ENCODE assay signal across 32 cellular contexts in the genomic region with DNA sequence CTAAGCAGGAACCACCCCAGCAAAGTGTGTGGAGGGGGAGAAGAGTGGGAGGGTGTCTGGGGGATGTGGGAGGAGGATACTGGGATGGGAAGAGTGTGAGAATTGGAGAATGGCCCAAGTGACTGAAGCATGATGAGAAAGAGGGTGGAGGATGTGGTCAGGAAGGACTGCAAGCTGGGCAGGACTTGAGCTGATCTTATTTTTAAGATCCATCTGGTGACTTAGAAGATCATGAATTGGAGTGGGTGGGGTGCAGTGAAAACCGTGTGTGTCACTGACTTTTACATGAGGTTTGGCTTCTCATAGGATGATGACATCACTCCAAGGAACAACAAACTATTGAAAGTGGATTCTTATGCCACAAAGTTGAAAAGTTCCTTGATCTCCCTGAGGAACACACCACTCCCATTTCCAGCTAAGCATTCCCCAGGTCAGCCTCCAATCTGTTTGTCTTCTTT.
DNase-seq lines count a peak whose midpoint lies in the region; ATAC-seq and TF ChIP-seq lines count a peak whose summit lies in the region.
"Had no signal": no experiment of that assay in that cellular context is flagged by ENCODE, and none has a peak within 500 bp of the region (broad histone marks: within the 10 kb centered on the region; RNA-seq: fewer than 3 reads in every experiment).

No MANE protein-coding gene starts in this region.

- ATAC-seq in stimulated activated memory B cell treated with anti-CD40 and anti-IgM and Interleukin-4, amounts not matched to agents 10 μg/mL and 1 μg/mL and 100 μg/mL, for 72 hours = no peak
- ATAC-seq: stimulated activated naive B cell treated with anti-CD40 and anti-IgM and Interleukin-4, amounts not matched to agents 10 μg/mL and 1 μg/mL and 100 μg/mL, for 72 hours; T-helper 17 cell had no signal

- 0% methylated on average over 1 of the region's 1 CpG for WGBS in mammary epithelial cell (ENCODE audit: low coverage, missing lambda C conversion rate)

- intact Hi-C loops in mammary epithelial cell (cut with micrococcal nuclease) (no loop called here), breast epithelium (cut with DNase I; ENCODE audit: low total_unique reads) (no loop called here)

- dilution Hi-C loops in mammary epithelial cell (cut with HindIII; ENCODE audit: low sequenced_read_pairs) = no loop called here

- H2AFZ ChIP-seq in mammary epithelial cell (ENCODE audit: low read depth, low read length) = no peak overlapping the region

- CTCF ChIA-PET in mammary epithelial cell (lab: Charles Lee; ENCODE audit: low non-redundant PET) = no interaction called here

- no peaks in the 10 kb centered on the region for H3K36me3 Mint-ChIP-seq in stimulated activated memory B cell treated with anti-CD40 and anti-IgM and Interleukin-4, amounts not matched to agents 10 μg/mL and 1 μg/mL and 100 μg/mL, for 72 hours
- no peaks in the 10 kb centered on the region for H3K36me3 Mint-ChIP-seq in osteocyte (ENCODE audit: unreplicated experiment)
- H3K36me3 Mint-ChIP-seq: activated naive CD8-positive, alpha-beta T cell treated with anti-CD3 and anti-CD28 coated beads for 36 hours; memory B cell; stimulated activated naive B cell treated with anti-CD40 and anti-IgM and Interleukin-4, amounts not matched to agents 10 μg/mL and 1 μg/mL and 100 μg/mL, for 72 hours had no signal

- no peaks in the 10 kb centered on the region for H3K9me3 ChIP-seq in mammary epithelial cell (replicated peaks; ENCODE audit: insufficient read depth, low read length)
- no peaks in the 10 kb centered on the region for H3K9me3 ChIP-seq in breast epithelium
- H3K9me3 ChIP-seq: HAP-1, SK-N-SH had no signal

- H3K4me3 Mint-ChIP-seq in stimulated activated memory B cell treated with anti-CD40 and anti-IgM and Interleukin-4, amounts not matched to agents 10 μg/mL and 1 μg/mL and 100 μg/mL, for 72 hours = no peak overlapping the region
- no peak overlapping the region for H3K4me3 Mint-ChIP-seq in osteocyte (ENCODE audit: unreplicated experiment)
- H3K4me3 Mint-ChIP-seq: activated naive CD8-positive, alpha-beta T cell treated with anti-CD3 and anti-CD28 coated beads for 36 hours; central memory CD8-positive, alpha-beta T cell; dendritic cell treated with granulocyte-macrophage colony-stimulating factor and Interleukin-4, amounts not matched to agents 40 ng/mL and 50 ng/mL, for 4 days; endodermal cell; memory B cell; stimulated activated naive B cell treated with anti-CD40 and anti-IgM and Interleukin-4, amounts not matched to agents 10 μg/mL and 1 μg/mL and 100 μg/mL, for 72 hours; T-helper 17 cell had no signal

- H3K4me3 ChIP-seq in mammary epithelial cell (replicated peaks in 1 of 3; ENCODE audit: insufficient read depth in 1 of 3, low read depth in 2 of 3, low read length in 3 of 3) = no peak overlapping the region
- H3K4me3 ChIP-seq in breast epithelium = no peak overlapping the region
- H3K4me3 ChIP-seq: HAP-1 had no signal

- H3K9ac ChIP-seq in mammary epithelial cell (ENCODE audit: insufficient read depth, low read length) = no peak overlapping the region
- H3K9ac ChIP-seq: SK-N-SH had no signal

- H3K4me1 ChIP-seq in mammary epithelial cell (ENCODE audit: insufficient read depth, low read length) (no peaks in the 10 kb centered on the region), breast epithelium (no peaks in the 10 kb centered on the region)
- H3K4me1 ChIP-seq: HAP-1 had no signal

- H3K27ac ChIP-seq in mammary epithelial cell (ENCODE audit: insufficient read depth, low read depth, low read length) = no peak overlapping the region
- H3K27ac ChIP-seq in breast epithelium = no peak overlapping the region
- H3K27ac ChIP-seq: 22Rv1, HL-60, RWPE1 had no signal

- peaks cover 4% of the 10 kb centered on the region for H3K9me3 Mint-ChIP-seq in stimulated activated memory B cell treated with anti-CD40 and anti-IgM and Interleukin-4, amounts not matched to agents 10 μg/mL and 1 μg/mL and 100 μg/mL, for 72 hours
- H3K9me3 Mint-ChIP-seq in osteocyte (ENCODE audit: unreplicated experiment) = peaks cover 42% of the 10 kb centered on the region
- H3K9me3 Mint-ChIP-seq: activated naive CD8-positive, alpha-beta T cell treated with anti-CD3 and anti-CD28 coated beads for 36 hours; endodermal cell; memory B cell had no signal

- no TSS peak for BruUV-seq in mammary epithelial cell (replicated peaks; lab: Mats Ljungman, UMichigan)

- H3K79me2 ChIP-seq in mammary epithelial cell (ENCODE audit: insufficient read depth, low read length) = no peaks in the 10 kb centered on the region

- no peaks in the 10 kb centered on the region for H3K27me3 Mint-ChIP-seq in stimulated activated memory B cell treated with anti-CD40 and anti-IgM and Interleukin-4, amounts not matched to agents 10 μg/mL and 1 μg/mL and 100 μg/mL, for 72 hours
- H3K27me3 Mint-ChIP-seq in osteocyte (ENCODE audit: unreplicated experiment) = no peaks in the 10 kb centered on the region
- H3K27me3 Mint-ChIP-seq: central memory CD8-positive, alpha-beta T cell; dendritic cell treated with granulocyte-macrophage colony-stimulating factor and Interleukin-4, amounts not matched to agents 40 ng/mL and 50 ng/mL, for 4 days; memory B cell; progenitor cell of endocrine pancreas; stimulated activated naive B cell treated with anti-CD40 and anti-IgM and Interleukin-4, amounts not matched to agents 10 μg/mL and 1 μg/mL and 100 μg/mL, for 72 hours; T-helper 17 cell had no signal

- no peaks in the 10 kb centered on the region for H4K20me1 ChIP-seq in mammary epithelial cell (ENCODE audit: insufficient read depth, low read length)

- TF ChIP-seq POLR2A in breast epithelium (IDR thresholded peaks at IDR 0.05) = no peak

- in situ Hi-C loops in mammary epithelial cell (cut with MboI; ENCODE audit: low sequenced_read_pairs in 2 of 2) = no loop called here

- DNase-seq in mammary epithelial cell = peak; percentile 63
- DNase-seq in breast epithelium (ENCODE audit: low spot score in 2 of 2) = no peak
- peak; percentile 67 for DNase-seq in HT1080 (ENCODE audit: low read depth)
- peak; percentile 6 for DNase-seq in fibroblast of the conjunctiva (ENCODE audit: low read depth)
- peak; percentile 28 for DNase-seq in occipital lobe (lab: John Stamatoyannopoulos, UW)
- DNase-seq in activated CD4-positive, CD25-positive, alpha-beta regulatory T cell treated with anti-CD3 and anti-CD28 coated beads, Interleukin-2, amount 50 U/mL, for 72 hours = no peak
- DNase-seq in osteocyte (ENCODE audit: extremely low spot score, unreplicated experiment) = no peak
- DNase-seq: activated CD4-positive, alpha-beta T cell treated with anti-CD3 and anti-CD28 coated beads for 4 hours; activated naive CD8-positive, alpha-beta T cell treated with anti-CD3 and anti-CD28 coated beads for 36 hours; activated T-cell treated with anti-CD3 and anti-CD28 coated beads for 4 hours; aorta; DMS153; endodermal cell; Kasumi-1; MV-4-11; NCI-H1436 treated with DMSO at 0.1 percent for 48 hours; NCI-H2107; NCI-H446 treated with DMSO at 0.1 percent for 48 hours; NCI-H82; SK-N-SH; stimulated activated CD4-positive, alpha-beta T cell treated with anti-CD3 and anti-CD28 coated beads, Interleukin-4, amount 100 ng/mL, for 4 hours; stimulated activated naive B cell treated with anti-CD40 and anti-IgM and Interleukin-4, amounts not matched to agents 10 μg/mL and 1 μg/mL and 100 μg/mL, for 72 hours; T-helper 17 cell had no signal

- no peak overlapping the region for H3K27ac Mint-ChIP-seq in stimulated activated memory B cell treated with anti-CD40 and anti-IgM and Interleukin-4, amounts not matched to agents 10 μg/mL and 1 μg/mL and 100 μg/mL, for 72 hours
- H3K27ac Mint-ChIP-seq in osteocyte (ENCODE audit: unreplicated experiment) = no peak overlapping the region
- H3K27ac Mint-ChIP-seq: activated naive CD8-positive, alpha-beta T cell treated with anti-CD3 and anti-CD28 coated beads for 36 hours; dendritic cell treated with granulocyte-macrophage colony-stimulating factor and Interleukin-4, amounts not matched to agents 40 ng/mL and 50 ng/mL, for 4 days; endodermal cell; memory B cell; progenitor cell of endocrine pancreas; stimulated activated naive B cell treated with anti-CD40 and anti-IgM and Interleukin-4, amounts not matched to agents 10 μg/mL and 1 μg/mL and 100 μg/mL, for 72 hours; T-helper 17 cell had no signal

- H3K27me3 ChIP-seq in mammary epithelial cell (ENCODE audit: insufficient read depth, low read length) (no peaks in the 10 kb centered on the region), breast epithelium (no peaks in the 10 kb centered on the region)

- H3K36me3 ChIP-seq in mammary epithelial cell (ENCODE audit: insufficient read depth, low read length) (no peaks in the 10 kb centered on the region), breast epithelium (no peaks in the 10 kb centered on the region)
- H3K36me3 ChIP-seq: HAP-1 had no signal

- no peaks in the 10 kb centered on the region for H3K4me1 Mint-ChIP-seq in stimulated activated memory B cell treated with anti-CD40 and anti-IgM and Interleukin-4, amounts not matched to agents 10 μg/mL and 1 μg/mL and 100 μg/mL, for 72 hours
- no peaks in the 10 kb centered on the region for H3K4me1 Mint-ChIP-seq in osteocyte (ENCODE audit: unreplicated experiment)
- H3K4me1 Mint-ChIP-seq: activated naive CD8-positive, alpha-beta T cell treated with anti-CD3 and anti-CD28 coated beads for 36 hours; central memory CD8-positive, alpha-beta T cell; endodermal cell; memory B cell; stimulated activated naive B cell treated with anti-CD40 and anti-IgM and Interleukin-4, amounts not matched to agents 10 μg/mL and 1 μg/mL and 100 μg/mL, for 72 hours; T-helper 17 cell had no signal

- H3K4me2 ChIP-seq in mammary epithelial cell (ENCODE audit: insufficient read depth, low read depth, low read length) = no peak overlapping the region
- H3K4me2 ChIP-seq: SK-N-SH had no signal

- TF ChIP-seq CTCF in mammary epithelial cell (conservative IDR thresholded peaks at IDR 0.05 in 1 of 2, IDR thresholded peaks at IDR 0.05 in 1 of 2; ENCODE audit: extremely low read depth in 1 of 2, insufficient read depth in 1 of 2, low read depth in 1 of 2, low read length in 2 of 2) (no peak), breast epithelium (IDR thresholded peaks at IDR 0.05) (no peak), osteocyte (IDR thresholded peaks at IDR 0.05) (no peak)

Comparison
In these comparisons a context has a peak if more than half of its experiments do, and no peak if none do; other contexts are left out.
1. DNase-seq: peak in mammary epithelial cell (single experiment), HT1080 (single experiment), fibroblast of the conjunctiva (single experiment) and occipital lobe (single experiment); none in breast epithelium (0 of 2), activated CD4-positive, CD25-positive, alpha-beta regulatory T cell treated with anti-CD3 and anti-CD28 coated beads, Interleukin-2, amount 50 U/mL, for 72 hours (single experiment) and osteocyte (single experiment).